In genomic region chr3:177567833-177568232, GRCh38 we compare ENCODE assay signal across 32 cellular contexts.
DNase-seq lines count a peak whose midpoint lies in the region; ATAC-seq and TF ChIP-seq lines count a peak whose summit lies in the region.
"Had no signal": no experiment of that assay in that cellular context is flagged by ENCODE, and none has a peak within 500 bp of the region (broad histone marks: within the 10 kb centered on the region; RNA-seq: fewer than 3 reads in every experiment).

No MANE protein-coding gene starts in this region.

- no peaks in the 10 kb centered on the region for H3K9me3 ChIP-seq in RWPE2 (ENCODE audit: severe bottlenecking)
- H3K9me3 ChIP-seq: ascending aorta, Peyer's patch, right lobe of liver, SJSA1 had no signal

- no peaks in the 10 kb centered on the region for H3K4me1 ChIP-seq in RWPE2 (ENCODE audit: insufficient read depth, poor library complexity, severe bottlenecking)
- H3K4me1 ChIP-seq: Peyer's patch, SJSA1 had no signal

- in situ Hi-C loops in ACHN (cut with HindIII; ENCODE audit: low pct_ligation_motif_present, low pct_unique_long_range_greater_than_20kb, low sequenced_read_pairs) = no loop called here

- H3K4me3 ChIP-seq in RWPE2 (ENCODE audit: severe bottlenecking) = no peak overlapping the region
- H3K4me3 ChIP-seq in foreskin fibroblast (ENCODE audit: low read depth in 1 of 2, low read length in 2 of 2) = no peak overlapping the region
- no peak overlapping the region for H3K4me3 ChIP-seq in H7 (ENCODE audit: insufficient read depth, low read depth, low read length)
- H3K4me3 ChIP-seq: ascending aorta, coronary artery, neural progenitor cell, Peyer's patch, right lobe of liver, SJSA1 had no signal

- no peak overlapping the region for H3K27ac ChIP-seq in RWPE2 (ENCODE audit: poor library complexity, severe bottlenecking)
- H3K27ac ChIP-seq: ascending aorta, coronary artery, epithelial cell of prostate, neural progenitor cell, Peyer's patch, right lobe of liver, SJSA1 had no signal

- H3K36me3 ChIP-seq in RWPE2 (ENCODE audit: low read depth) = no peaks in the 10 kb centered on the region
- no peaks in the 10 kb centered on the region for H3K36me3 ChIP-seq in H7 (replicated peaks; ENCODE audit: control insufficient read depth, insufficient read depth, low read length)
- H3K36me3 ChIP-seq: ascending aorta, neural progenitor cell, Peyer's patch, right lobe of liver, SJSA1 had no signal

- DNase-seq in ACHN = peak; percentile 11
- peak; percentile 38 for DNase-seq in HT1080 (ENCODE audit: low read depth)
- DNase-seq in RWPE2 (ENCODE audit: low spot score) = no peak
- DNase-seq in foreskin fibroblast = peak; percentile 29 to 52
- DNase-seq in H7 = no peak
- DNase-seq in NCI-H1436 treated with DMSO at 0.1 percent for 48 hours (lab: John Stamatoyannopoulos, UW) = no peak
- DNase-seq: activated B cell treated with CpG ODN at 0.5 μM for 24 hours; activated CD4-positive, alpha-beta T cell treated with anti-CD3 and anti-CD28 coated beads, Interleukin-2, amount 10 ng/mL, durations not matched to agents 7 days and 5 days; activated CD8-positive, alpha-beta memory T cell treated with anti-CD3 and anti-CD28 coated beads, Interleukin-2, amount 10 ng/mL, durations not matched to agents 7 days and 5 days; activated gamma-delta T cell treated with Interleukin-2 at 50 U/mL for 16 hours; activated naive CD8-positive, alpha-beta T cell treated with anti-CD3 and anti-CD28 coated beads, Interleukin-2, amount 10 ng/mL, durations not matched to agents 7 days and 5 days; activated T-cell treated with anti-CD3 and anti-CD28 coated beads, Interleukin-2, amount 50 U/mL, for 4 hours; caudate nucleus; CD8-positive, alpha-beta T cell; effector CD8-positive, alpha-beta T cell; head of caudate nucleus; HFFc6; KBM-7; left ventricle myocardium superior; NCI-H1417 treated with DMSO at 0.1 percent for 48 hours; NCI-H2081; NCI-H345; Peyer's patch; right lobe of liver; stimulated activated CD8-positive, alpha-beta memory T cell treated with anti-CD3 and anti-CD28 coated beads, Interleukin-4, amount 100 ng/mL, for 48 hours had no signal

- ATAC-seq in RWPE2 (ENCODE audit: low read depth) (peak; percentile 51; the same call in 1 of the 3 replicates), GM21367 (IDR thresholded peaks at IDR 0.05; ENCODE audit: unreplicated experiment) (no peak), HG03432 (IDR thresholded peaks at IDR 0.05; ENCODE audit: unreplicated experiment) (no peak)
- ATAC-seq: activated CD8-positive, alpha-beta memory T cell treated with anti-CD3 and anti-CD28 coated beads, Interleukin-2, amount 10 ng/mL, durations not matched to agents 7 days and 5 days; activated T-cell treated with anti-CD3 and anti-CD28 coated beads, Interleukin-2, amount 50 U/mL, for 4 hours; CD8-positive, alpha-beta T cell; left ventricle myocardium superior; right lobe of liver had no signal

- TF ChIP-seq CTCF in RWPE2 (IDR thresholded peaks at IDR 0.05; ENCODE audit: poor library complexity, severe bottlenecking) = no peak
- no peak for TF ChIP-seq CTCF in foreskin fibroblast (IDR thresholded peaks at IDR 0.05; ENCODE audit: low read depth, low read length)

- H3K27me3 ChIP-seq in RWPE2 (ENCODE audit: insufficient read depth, poor library complexity, severe bottlenecking) (no peaks in the 10 kb centered on the region), H7 (ENCODE audit: control insufficient read depth, insufficient read depth, low read length) (no peaks in the 10 kb centered on the region)
- H3K27me3 ChIP-seq: ascending aorta, neural progenitor cell, Peyer's patch, right lobe of liver, SJSA1 had no signal

Comparison
In these comparisons a context has a peak if more than half of its experiments do, and no peak if none do; other contexts are left out.
1. DNase-seq: peak in ACHN (single experiment), HT1080 (single experiment) and foreskin fibroblast (2 of 2); none in RWPE2 (single experiment), H7 (single experiment) and NCI-H1436 treated with DMSO at 0.1 percent for 48 hours (single experiment).